ENCODE assay signal across 1 cellular context in the genomic region with DNA sequence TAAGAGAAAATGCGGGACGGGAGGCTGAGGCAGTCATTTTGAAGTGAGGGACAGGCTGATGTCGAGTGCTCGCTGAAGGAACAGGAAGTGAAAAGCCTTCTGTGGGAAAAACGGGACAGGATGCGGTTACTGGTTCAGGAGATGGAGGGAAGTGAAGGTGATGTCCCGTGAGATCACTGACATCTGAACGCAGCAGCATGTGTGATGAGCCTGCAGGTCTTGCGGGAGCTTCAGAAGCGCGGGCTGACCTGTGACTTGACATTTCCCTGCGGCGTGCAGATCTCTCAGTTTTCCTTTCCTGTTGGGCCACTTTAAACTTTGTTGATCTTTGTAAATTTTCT.
A peak's percentile ranks its signal among the peaks of the same experiment; 100 is the strongest.
TF ChIP-seq lines count a peak whose summit lies in the region.

No MANE protein-coding gene starts in this region.

TF ChIP-seq in GM12878, 131 proteins besides CTCF, POLR2A, EP300 and RAD21 (continued from another document and continues in another):
- TF ChIP-seq, protein P1, sequence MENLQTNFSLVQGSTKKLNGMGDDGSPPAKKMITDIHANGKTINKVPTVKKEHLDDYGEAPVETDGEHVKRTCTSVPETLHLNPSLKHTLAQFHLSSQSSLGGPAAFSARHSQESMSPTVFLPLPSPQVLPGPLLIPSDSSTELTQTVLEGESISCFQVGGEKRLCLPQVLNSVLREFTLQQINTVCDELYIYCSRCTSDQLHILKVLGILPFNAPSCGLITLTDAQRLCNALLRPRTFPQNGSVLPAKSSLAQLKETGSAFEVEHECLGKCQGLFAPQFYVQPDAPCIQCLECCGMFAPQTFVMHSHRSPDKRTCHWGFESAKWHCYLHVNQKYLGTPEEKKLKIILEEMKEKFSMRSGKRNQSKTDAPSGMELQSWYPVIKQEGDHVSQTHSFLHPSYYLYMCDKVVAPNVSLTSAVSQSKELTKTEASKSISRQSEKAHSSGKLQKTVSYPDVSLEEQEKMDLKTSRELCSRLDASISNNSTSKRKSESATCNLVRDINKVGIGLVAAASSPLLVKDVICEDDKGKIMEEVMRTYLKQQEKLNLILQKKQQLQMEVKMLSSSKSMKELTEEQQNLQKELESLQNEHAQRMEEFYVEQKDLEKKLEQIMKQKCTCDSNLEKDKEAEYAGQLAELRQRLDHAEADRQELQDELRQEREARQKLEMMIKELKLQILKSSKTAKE (IDR thresholded peaks at IDR 0.05; ENCODE audit: low read depth, poor library complexity, severe bottlenecking) = no peak
- no peak for TF ChIP-seq KDM1A (IDR thresholded peaks at IDR 0.05; ENCODE audit: borderline replicate concordance)
- TF ChIP-seq ZZZ3 (IDR thresholded peaks at IDR 0.05; ENCODE audit: control insufficient read depth, insufficient read length, low read depth) = no peak
- peak; percentile 91 for TF ChIP-seq SPI1 (IDR thresholded peaks at IDR 0.05; ENCODE audit: borderline replicate concordance, insufficient read depth, low read depth, low read length)
- TF ChIP-seq EED (IDR thresholded peaks at IDR 0.05; ENCODE audit: low read depth) = peak; percentile 95
- no peak for TF ChIP-seq BRCA1 (IDR thresholded peaks at IDR 0.05; ENCODE audit: low read depth, low read length)
- peak; percentile 54; the same call in 1 of the 2 replicates for TF ChIP-seq NBN (IDR thresholded peaks at IDR 0.05)
- peak; percentile 63 for TF ChIP-seq YY1 (IDR thresholded peaks at IDR 0.05; ENCODE audit: low read depth, low read length)
- 0 out of 2 replicates have a peak, but pooled peaks have one; percentile 65 for TF ChIP-seq NFIC (IDR thresholded peaks at IDR 0.05; ENCODE audit: low read depth, low read length)
- no peak for TF ChIP-seq KLF5 (IDR thresholded peaks at IDR 0.05; ENCODE audit: partially characterized antibody)
- peak; percentile 54; the same call in 1 of the 2 replicates for TF ChIP-seq NR2F1 (conservative IDR thresholded peaks at IDR 0.05)
- TF ChIP-seq RCOR1 (conservative IDR thresholded peaks at IDR 0.05; ENCODE audit: low read depth, low read length) = no peak
- no peak for TF ChIP-seq ESRRA (IDR thresholded peaks at IDR 0.05; ENCODE audit: low read length)
- TF ChIP-seq IKZF1 (conservative IDR thresholded peaks at IDR 0.05) = peak; percentile 89
- peak; percentile 45; the same call in 1 of the 2 replicates for TF ChIP-seq DPF2 (IDR thresholded peaks at IDR 0.05)
- no peak; the same call in 1 of the 2 replicates for TF ChIP-seq PML (IDR thresholded peaks at IDR 0.05; ENCODE audit: low read length)
- TF ChIP-seq RELB (IDR thresholded peaks at IDR 0.05; ENCODE audit: low read depth) = peak; percentile 77
- TF ChIP-seq RUNX3 (IDR thresholded peaks at IDR 0.05; ENCODE audit: low read length) = peak; percentile 96
- TF ChIP-seq PKNOX1 (IDR thresholded peaks at IDR 0.05) = peak; percentile 69; the same call in 1 of the 2 replicates
- TF ChIP-seq LARP7 (IDR thresholded peaks at IDR 0.05) = no peak
- TF ChIP-seq, protein P2, sequence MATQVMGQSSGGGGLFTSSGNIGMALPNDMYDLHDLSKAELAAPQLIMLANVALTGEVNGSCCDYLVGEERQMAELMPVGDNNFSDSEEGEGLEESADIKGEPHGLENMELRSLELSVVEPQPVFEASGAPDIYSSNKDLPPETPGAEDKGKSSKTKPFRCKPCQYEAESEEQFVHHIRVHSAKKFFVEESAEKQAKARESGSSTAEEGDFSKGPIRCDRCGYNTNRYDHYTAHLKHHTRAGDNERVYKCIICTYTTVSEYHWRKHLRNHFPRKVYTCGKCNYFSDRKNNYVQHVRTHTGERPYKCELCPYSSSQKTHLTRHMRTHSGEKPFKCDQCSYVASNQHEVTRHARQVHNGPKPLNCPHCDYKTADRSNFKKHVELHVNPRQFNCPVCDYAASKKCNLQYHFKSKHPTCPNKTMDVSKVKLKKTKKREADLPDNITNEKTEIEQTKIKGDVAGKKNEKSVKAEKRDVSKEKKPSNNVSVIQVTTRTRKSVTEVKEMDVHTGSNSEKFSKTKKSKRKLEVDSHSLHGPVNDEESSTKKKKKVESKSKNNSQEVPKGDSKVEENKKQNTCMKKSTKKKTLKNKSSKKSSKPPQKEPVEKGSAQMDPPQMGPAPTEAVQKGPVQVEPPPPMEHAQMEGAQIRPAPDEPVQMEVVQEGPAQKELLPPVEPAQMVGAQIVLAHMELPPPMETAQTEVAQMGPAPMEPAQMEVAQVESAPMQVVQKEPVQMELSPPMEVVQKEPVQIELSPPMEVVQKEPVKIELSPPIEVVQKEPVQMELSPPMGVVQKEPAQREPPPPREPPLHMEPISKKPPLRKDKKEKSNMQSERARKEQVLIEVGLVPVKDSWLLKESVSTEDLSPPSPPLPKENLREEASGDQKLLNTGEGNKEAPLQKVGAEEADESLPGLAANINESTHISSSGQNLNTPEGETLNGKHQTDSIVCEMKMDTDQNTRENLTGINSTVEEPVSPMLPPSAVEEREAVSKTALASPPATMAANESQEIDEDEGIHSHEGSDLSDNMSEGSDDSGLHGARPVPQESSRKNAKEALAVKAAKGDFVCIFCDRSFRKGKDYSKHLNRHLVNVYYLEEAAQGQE (IDR thresholded peaks at IDR 0.05; ENCODE audit: low read depth, low read length) = no peak
- TF ChIP-seq, protein P3, sequence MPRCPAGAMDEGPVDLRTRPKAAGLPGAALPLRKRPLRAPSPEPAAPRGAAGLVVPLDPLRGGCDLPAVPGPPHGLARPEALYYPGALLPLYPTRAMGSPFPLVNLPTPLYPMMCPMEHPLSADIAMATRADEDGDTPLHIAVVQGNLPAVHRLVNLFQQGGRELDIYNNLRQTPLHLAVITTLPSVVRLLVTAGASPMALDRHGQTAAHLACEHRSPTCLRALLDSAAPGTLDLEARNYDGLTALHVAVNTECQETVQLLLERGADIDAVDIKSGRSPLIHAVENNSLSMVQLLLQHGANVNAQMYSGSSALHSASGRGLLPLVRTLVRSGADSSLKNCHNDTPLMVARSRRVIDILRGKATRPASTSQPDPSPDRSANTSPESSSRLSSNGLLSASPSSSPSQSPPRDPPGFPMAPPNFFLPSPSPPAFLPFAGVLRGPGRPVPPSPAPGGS (IDR thresholded peaks at IDR 0.05; ENCODE audit: borderline replicate concordance, insufficient read depth, low read depth, low read length, poor library complexity, severe bottlenecking) = peak; percentile 13
- TF ChIP-seq NFXL1 (IDR thresholded peaks at IDR 0.05; ENCODE audit: borderline replicate concordance) = no peak
- TF ChIP-seq ZNF687 (IDR thresholded peaks at IDR 0.05) = no peak
- TF ChIP-seq IKZF2 (IDR thresholded peaks at IDR 0.05) = peak; percentile 93 to 94
- TF ChIP-seq IRF4 (IDR thresholded peaks at IDR 0.05; ENCODE audit: low read depth, low read length) = peak; percentile 67; the same call in 1 of the 2 replicates
- TF ChIP-seq RB1 (IDR thresholded peaks at IDR 0.05; ENCODE audit: borderline replicate concordance) = no peak
- peak; percentile 56 for TF ChIP-seq MEF2B (IDR thresholded peaks at IDR 0.05; ENCODE audit: partially characterized antibody, poor library complexity, severe bottlenecking)
- TF ChIP-seq MXI1 (IDR thresholded peaks at IDR 0.05; ENCODE audit: low read depth, low read length) = no peak
- no peak for TF ChIP-seq TBL1XR1 (IDR thresholded peaks at IDR 0.05; ENCODE audit: low read depth, low read length)
- TF ChIP-seq NKRF (conservative IDR thresholded peaks at IDR 0.05) = no peak
- no peak for TF ChIP-seq HDGF (IDR thresholded peaks at IDR 0.05)
- no peak for TF ChIP-seq EZH2 (IDR thresholded peaks at IDR 0.05; ENCODE audit: borderline replicate concordance, control insufficient read depth, low read depth, low read length)
- TF ChIP-seq SIN3A (IDR thresholded peaks at IDR 0.05; ENCODE audit: low read depth, low read length) = no peak
- no peak; the same call in 1 of the 2 replicates for TF ChIP-seq CREM (IDR thresholded peaks at IDR 0.05; ENCODE audit: low read depth)
- TF ChIP-seq STAT3 (IDR thresholded peaks at IDR 0.05; ENCODE audit: low read depth, low read length) = no peak
- peak; percentile 49 for TF ChIP-seq ATF7 (IDR thresholded peaks at IDR 0.05; ENCODE audit: low read depth)
- TF ChIP-seq SMAD1 (IDR thresholded peaks at IDR 0.05; ENCODE audit: low read depth, partially characterized antibody) = no peak
- TF ChIP-seq TCF12 (IDR thresholded peaks at IDR 0.05; ENCODE audit: low read depth, low read length) = 0 out of 2 replicates have a peak, but pooled peaks have one; percentile 11
- no peak for TF ChIP-seq CBX5 (IDR thresholded peaks at IDR 0.05; ENCODE audit: low read depth)
- TF ChIP-seq PAX5 (IDR thresholded peaks at IDR 0.05; ENCODE audit: borderline replicate concordance, low read depth, low read length) = peak; percentile 66; the same call in 1 of the 2 replicates
- no peak for TF ChIP-seq ZNF217 (IDR thresholded peaks at IDR 0.05)
- TF ChIP-seq CHD2 (IDR thresholded peaks at IDR 0.05; ENCODE audit: borderline replicate concordance, low read depth, low read length) = 0 out of 2 replicates have a peak, but pooled peaks have one; percentile 26
- TF ChIP-seq SIX5 (IDR thresholded peaks at IDR 0.05; ENCODE audit: low read depth, low read length, severe bottlenecking) = no peak
